Comparison of ENCODE assay signal across 1 cellular context in the genomic region with DNA sequence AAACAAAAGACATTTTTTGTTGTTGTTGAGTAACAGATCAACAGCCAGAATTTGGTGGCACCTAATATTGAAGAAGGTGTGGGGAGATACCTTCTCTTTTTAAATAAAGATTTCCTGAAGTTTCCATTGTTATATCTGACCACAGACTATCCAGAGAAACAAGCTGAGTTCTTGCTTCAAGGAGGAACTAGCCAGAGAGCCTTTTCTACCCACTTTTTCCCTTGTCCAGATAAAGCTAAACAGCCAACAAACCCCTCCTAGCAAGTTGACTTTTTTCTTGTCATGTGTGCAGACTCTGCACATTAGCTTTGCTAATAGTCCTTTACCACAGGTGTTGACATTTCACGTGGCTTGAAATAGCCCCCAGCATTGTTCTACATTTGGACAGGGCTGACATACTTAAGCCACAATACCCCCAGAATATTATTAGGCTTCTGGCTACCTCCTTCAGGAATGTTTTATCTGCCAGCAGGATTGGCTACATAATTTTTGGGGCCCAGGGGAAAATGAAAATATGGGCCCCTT.
TF ChIP-seq lines count a peak whose summit lies in the region.

No MANE protein-coding gene starts in this region.

TF ChIP-seq in HepG2, 621 proteins besides CTCF, POLR2A, EP300 and RAD21 (continued from another document):
- no peak for TF ChIP-seq KDM2A (CRISPR knock-in tag; IDR thresholded peaks at IDR 0.05; ENCODE audit: borderline replicate concordance, low read depth)
- TF ChIP-seq FOXA1 (IDR thresholded peaks at IDR 0.05) = no peak
- TF ChIP-seq FOXA1 (CRISPR knock-in tag; IDR thresholded peaks at IDR 0.05) = peak; percentile 31; the same call in 1 of the 2 replicates
- TF ChIP-seq, protein P1, sequence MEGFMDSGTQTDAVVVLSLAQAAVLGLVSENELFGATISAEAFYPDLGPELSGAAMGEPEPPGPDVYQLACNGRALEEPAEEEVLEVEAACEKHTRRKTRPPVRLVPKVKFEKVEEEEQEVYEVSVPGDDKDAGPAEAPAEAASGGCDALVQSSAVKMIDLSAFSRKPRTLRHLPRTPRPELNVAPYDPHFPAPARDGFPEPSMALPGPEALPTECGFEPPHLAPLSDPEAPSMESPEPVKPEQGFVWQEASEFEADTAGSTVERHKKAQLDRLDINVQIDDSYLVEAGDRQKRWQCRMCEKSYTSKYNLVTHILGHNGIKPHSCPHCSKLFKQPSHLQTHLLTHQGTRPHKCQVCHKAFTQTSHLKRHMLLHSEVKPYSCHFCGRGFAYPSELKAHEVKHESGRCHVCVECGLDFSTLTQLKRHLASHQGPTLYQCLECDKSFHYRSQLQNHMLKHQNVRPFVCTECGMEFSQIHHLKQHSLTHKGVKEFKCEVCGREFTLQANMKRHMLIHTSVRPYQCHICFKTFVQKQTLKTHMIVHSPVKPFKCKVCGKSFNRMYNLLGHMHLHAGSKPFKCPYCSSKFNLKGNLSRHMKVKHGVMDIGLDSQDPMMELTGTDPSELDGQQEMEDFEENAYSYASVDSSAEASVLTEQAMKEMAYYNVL (CRISPR knock-in tag; IDR thresholded peaks at IDR 0.05; ENCODE audit: borderline replicate concordance) = no peak
- TF ChIP-seq PAF1 (CRISPR knock-in tag; IDR thresholded peaks at IDR 0.05) = no peak
- TF ChIP-seq ZNF614 (CRISPR knock-in tag; IDR thresholded peaks at IDR 0.05; ENCODE audit: borderline replicate concordance) = 0 out of 2 replicates have a peak, but pooled peaks have one; percentile 18
- TF ChIP-seq, protein P2, sequence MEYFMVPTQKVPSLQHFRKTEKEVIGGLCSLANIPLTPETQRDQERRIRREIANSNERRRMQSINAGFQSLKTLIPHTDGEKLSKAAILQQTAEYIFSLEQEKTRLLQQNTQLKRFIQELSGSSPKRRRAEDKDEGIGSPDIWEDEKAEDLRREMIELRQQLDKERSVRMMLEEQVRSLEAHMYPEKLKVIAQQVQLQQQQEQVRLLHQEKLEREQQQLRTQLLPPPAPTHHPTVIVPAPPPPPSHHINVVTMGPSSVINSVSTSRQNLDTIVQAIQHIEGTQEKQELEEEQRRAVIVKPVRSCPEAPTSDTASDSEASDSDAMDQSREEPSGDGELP (IDR thresholded peaks at IDR 0.05; ENCODE audit: borderline replicate concordance, low read depth) = no peak
- TF ChIP-seq, protein P3, sequence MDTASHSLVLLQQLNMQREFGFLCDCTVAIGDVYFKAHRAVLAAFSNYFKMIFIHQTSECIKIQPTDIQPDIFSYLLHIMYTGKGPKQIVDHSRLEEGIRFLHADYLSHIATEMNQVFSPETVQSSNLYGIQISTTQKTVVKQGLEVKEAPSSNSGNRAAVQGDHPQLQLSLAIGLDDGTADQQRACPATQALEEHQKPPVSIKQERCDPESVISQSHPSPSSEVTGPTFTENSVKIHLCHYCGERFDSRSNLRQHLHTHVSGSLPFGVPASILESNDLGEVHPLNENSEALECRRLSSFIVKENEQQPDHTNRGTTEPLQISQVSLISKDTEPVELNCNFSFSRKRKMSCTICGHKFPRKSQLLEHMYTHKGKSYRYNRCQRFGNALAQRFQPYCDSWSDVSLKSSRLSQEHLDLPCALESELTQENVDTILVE (CRISPR knock-in tag; IDR thresholded peaks at IDR 0.05) = no peak
- 0 out of 2 replicates have a peak, but pooled peaks have one; percentile 33 for TF ChIP-seq SOX5 (CRISPR knock-in tag; IDR thresholded peaks at IDR 0.05; ENCODE audit: borderline replicate concordance)
- TF ChIP-seq ZNF296 (CRISPR knock-in tag; conservative IDR thresholded peaks at IDR 0.05) = no peak
- 0 out of 2 replicates have a peak, but pooled peaks have one; percentile 32 for TF ChIP-seq FOXA3 (CRISPR knock-in tag; IDR thresholded peaks at IDR 0.05)
- TF ChIP-seq, protein P4, sequence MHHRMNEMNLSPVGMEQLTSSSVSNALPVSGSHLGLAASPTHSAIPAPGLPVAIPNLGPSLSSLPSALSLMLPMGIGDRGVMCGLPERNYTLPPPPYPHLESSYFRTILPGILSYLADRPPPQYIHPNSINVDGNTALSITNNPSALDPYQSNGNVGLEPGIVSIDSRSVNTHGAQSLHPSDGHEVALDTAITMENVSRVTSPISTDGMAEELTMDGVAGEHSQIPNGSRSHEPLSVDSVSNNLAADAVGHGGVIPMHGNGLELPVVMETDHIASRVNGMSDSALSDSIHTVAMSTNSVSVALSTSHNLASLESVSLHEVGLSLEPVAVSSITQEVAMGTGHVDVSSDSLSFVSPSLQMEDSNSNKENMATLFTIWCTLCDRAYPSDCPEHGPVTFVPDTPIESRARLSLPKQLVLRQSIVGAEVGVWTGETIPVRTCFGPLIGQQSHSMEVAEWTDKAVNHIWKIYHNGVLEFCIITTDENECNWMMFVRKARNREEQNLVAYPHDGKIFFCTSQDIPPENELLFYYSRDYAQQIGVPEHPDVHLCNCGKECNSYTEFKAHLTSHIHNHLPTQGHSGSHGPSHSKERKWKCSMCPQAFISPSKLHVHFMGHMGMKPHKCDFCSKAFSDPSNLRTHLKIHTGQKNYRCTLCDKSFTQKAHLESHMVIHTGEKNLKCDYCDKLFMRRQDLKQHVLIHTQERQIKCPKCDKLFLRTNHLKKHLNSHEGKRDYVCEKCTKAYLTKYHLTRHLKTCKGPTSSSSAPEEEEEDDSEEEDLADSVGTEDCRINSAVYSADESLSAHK (CRISPR knock-in tag; IDR thresholded peaks at IDR 0.05; ENCODE audit: borderline replicate concordance) = no peak
- TF ChIP-seq, protein P5, sequence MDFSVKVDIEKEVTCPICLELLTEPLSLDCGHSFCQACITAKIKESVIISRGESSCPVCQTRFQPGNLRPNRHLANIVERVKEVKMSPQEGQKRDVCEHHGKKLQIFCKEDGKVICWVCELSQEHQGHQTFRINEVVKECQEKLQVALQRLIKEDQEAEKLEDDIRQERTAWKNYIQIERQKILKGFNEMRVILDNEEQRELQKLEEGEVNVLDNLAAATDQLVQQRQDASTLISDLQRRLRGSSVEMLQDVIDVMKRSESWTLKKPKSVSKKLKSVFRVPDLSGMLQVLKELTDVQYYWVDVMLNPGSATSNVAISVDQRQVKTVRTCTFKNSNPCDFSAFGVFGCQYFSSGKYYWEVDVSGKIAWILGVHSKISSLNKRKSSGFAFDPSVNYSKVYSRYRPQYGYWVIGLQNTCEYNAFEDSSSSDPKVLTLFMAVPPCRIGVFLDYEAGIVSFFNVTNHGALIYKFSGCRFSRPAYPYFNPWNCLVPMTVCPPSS (IDR thresholded peaks at IDR 0.05) = no peak
- TF ChIP-seq, protein P6, sequence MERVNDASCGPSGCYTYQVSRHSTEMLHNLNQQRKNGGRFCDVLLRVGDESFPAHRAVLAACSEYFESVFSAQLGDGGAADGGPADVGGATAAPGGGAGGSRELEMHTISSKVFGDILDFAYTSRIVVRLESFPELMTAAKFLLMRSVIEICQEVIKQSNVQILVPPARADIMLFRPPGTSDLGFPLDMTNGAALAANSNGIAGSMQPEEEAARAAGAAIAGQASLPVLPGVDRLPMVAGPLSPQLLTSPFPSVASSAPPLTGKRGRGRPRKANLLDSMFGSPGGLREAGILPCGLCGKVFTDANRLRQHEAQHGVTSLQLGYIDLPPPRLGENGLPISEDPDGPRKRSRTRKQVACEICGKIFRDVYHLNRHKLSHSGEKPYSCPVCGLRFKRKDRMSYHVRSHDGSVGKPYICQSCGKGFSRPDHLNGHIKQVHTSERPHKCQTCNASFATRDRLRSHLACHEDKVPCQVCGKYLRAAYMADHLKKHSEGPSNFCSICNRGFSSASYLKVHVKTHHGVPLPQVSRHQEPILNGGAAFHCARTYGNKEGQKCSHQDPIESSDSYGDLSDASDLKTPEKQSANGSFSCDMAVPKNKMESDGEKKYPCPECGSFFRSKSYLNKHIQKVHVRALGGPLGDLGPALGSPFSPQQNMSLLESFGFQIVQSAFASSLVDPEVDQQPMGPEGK (CRISPR knock-in tag; IDR thresholded peaks at IDR 0.05) = 0 out of 2 replicates have a peak, but pooled peaks have one; percentile 25
- peak; percentile 12; the same call in 1 of the 2 replicates for TF ChIP-seq SAP130 (CRISPR knock-in tag; IDR thresholded peaks at IDR 0.05; ENCODE audit: low read depth)
- TF ChIP-seq ZNF7 (CRISPR knock-in tag; IDR thresholded peaks at IDR 0.05) = peak; percentile 74; the same call in 1 of the 2 replicates
